1 cellular context compared by ENCODE assay signal in genomic region chr4:75705198-75705712, GRCh38.
TF ChIP-seq lines count a peak whose summit lies in the region.

No MANE protein-coding gene starts in this region.

TF ChIP-seq in HEK293, 187 proteins besides CTCF, POLR2A, EP300 and RAD21 (continued from another document):
- TF ChIP-seq TSHZ1 (tag by site-specific recombination; IDR thresholded peaks at IDR 0.05; ENCODE audit: borderline replicate concordance) (no peak), EGR2 (tag by site-specific recombination; IDR thresholded peaks at IDR 0.05; ENCODE audit: low read depth) (peak; percentile 14; the same call in 1 of the 2 replicates), ZNF274 (IDR thresholded peaks at IDR 0.05; ENCODE audit: low read length) (no peak), ZNF274 (tag by site-specific recombination; IDR thresholded peaks at IDR 0.05; ENCODE audit: borderline replicate concordance) (no peak)
